1 cellular context compared by ENCODE assay signal in the genomic region with DNA sequence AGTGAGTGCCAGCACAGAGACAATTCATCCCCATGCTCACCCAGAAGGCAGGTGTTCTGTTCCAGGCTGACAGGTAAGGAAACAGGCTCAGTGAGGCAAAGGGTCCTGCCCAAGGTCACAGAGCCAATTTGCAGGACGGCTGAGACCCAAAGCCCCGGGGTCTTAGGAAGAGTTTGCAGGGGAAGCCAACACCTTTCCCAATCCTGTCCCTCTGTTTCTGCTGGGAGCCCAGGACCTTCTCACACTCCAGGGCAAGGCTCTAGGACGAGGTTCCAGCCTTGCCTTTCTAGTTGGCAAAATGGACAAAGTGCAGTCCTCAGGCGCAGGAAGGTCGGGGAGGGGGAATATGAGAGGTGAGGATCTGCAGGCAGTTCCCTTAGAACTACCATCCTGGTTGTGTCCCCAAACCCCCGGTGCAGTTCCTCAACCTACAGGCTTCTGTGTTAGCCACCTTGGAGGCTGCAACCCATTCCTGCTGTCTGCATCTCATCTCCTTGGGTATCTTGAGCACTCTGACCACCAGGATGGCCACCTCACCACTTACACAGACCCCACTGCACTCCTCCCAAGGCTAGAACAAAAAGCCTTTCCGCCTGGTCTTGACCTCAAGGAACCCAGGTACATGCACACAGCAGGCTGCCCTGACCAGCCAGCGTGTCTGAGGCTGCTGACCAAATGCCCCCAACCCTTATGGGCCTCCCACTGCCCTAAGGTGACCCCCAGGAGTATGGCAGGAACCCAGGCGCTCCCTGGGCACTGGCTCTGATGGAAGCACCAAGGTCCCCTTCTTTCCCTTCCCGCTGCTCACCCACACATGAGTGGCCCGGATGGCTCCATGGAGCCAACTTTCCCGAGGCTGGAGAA.
A peak's percentile ranks its signal among the peaks of the same experiment; 100 is the strongest.
TF ChIP-seq lines count a peak whose summit lies in the region.

No MANE protein-coding gene starts in this region.

TF ChIP-seq in endothelial cell of umbilical vein, 7 proteins besides CTCF, POLR2A, EP300 and RAD21:
- TF ChIP-seq EZH2 (IDR thresholded peaks at IDR 0.05; ENCODE audit: borderline replicate concordance, low read depth, low read length, severe bottlenecking), result peak; percentile 52
- TF ChIP-seq FOS (IDR thresholded peaks at IDR 0.05; ENCODE audit: borderline replicate concordance, insufficient read depth, low read length), result no peak
